In genomic region chrX:103254921-103255455, GRCh38 we compare ENCODE assay signal across 8 cellular contexts. TPM values are rescaled to one million over a fixed set of nuclear protein-coding genes. Genes with fewer than 3 reads are reported as not detected.
DNase-seq lines count a peak whose midpoint lies in the region; ATAC-seq and TF ChIP-seq lines count a peak whose summit lies in the region.

Gene TCEAL8 (minus strand): TSS chrX:103255155. CDS start chrX:103253979, 1,176 bp downstream.

- H3K4me3 ChIP-seq in right atrium auricular region: peak within 1 kb of the TSS; percentile 58 to 61
- H3K4me3 ChIP-seq in prostate gland: peak within 1 kb of the TSS; percentile 45 to 47
- peak within 1 kb of the TSS; percentile 68 for H3K4me3 ChIP-seq in urinary bladder (ENCODE audit: low read depth, low read length)

- no peaks in the 10 kb centered on the region for H3K9me3 ChIP-seq in right atrium auricular region
- H3K9me3 ChIP-seq in prostate gland: no peaks in the 10 kb centered on the region

- TF ChIP-seq CTCF in GM10266 (IDR thresholded peaks at IDR 0.05; ENCODE audit: control insufficient read depth, insufficient read depth, low read depth, missing control alignments) (no peak), right atrium auricular region (IDR thresholded peaks at IDR 0.05) (no peak), prostate gland (IDR thresholded peaks at IDR 0.05) (no peak)

- WGBS in prostate gland: under 1% methylated on average over 14 of the region's 22 CpGs
- WGBS in urinary bladder: under 1% methylated on average over 22 of the region's 22 CpGs

- intact Hi-C loops in T-helper 1 cell treated with Interleukin-12 subunit alpha and Interleukin-12 subunit beta and Interleukin-4 antibody, amounts not matched to agents 30 ng/mL and 1 ng/mL, for 36 hours (cut with micrococcal nuclease): loop anchor here (1.0 to 2.0 kb wide), 4 partner anchors 40 to 432 kb away; partner anchors contain the start of genes BEX4 and MORF4L2
- intact Hi-C loops in prostate gland (cut with DNase I): loop anchor here (5.0 kb wide), 1 partner anchor 38 kb away; the partner anchor contains the start of gene BEX4

- peak within 1 kb of the TSS; percentile 88 to 95 for H3K27ac ChIP-seq in right atrium auricular region
- peak within 1 kb of the TSS; percentile 83 to 88 for H3K27ac ChIP-seq in prostate gland
- H3K27ac ChIP-seq in urinary bladder (ENCODE audit: low read depth): peak within 1 kb of the TSS; percentile 85

- H3K27me3 ChIP-seq in right atrium auricular region (no peaks in the 10 kb centered on the region), prostate gland (replicated peaks; ENCODE audit: insufficient read depth) (no peaks in the 10 kb centered on the region)

- no peaks in the 10 kb centered on the region for H3K36me3 ChIP-seq in right atrium auricular region
- no peaks in the 10 kb centered on the region for H3K36me3 ChIP-seq in prostate gland
- H3K36me3 ChIP-seq in urinary bladder (ENCODE audit: insufficient read depth): no peaks in the 10 kb centered on the region

- TF ChIP-seq POLR2A in prostate gland (IDR thresholded peaks at IDR 0.05): peak; percentile 62

- peak; percentile 98 for ATAC-seq in HG02642 (IDR thresholded peaks at IDR 0.05; ENCODE audit: poor library complexity, unreplicated experiment)

- DNase-seq in GM10266 (ENCODE audit: extremely low spot score) (peak; percentile 60), NCI-H1105 treated with DMSO at 0.1 percent for 48 hours (lab: John Stamatoyannopoulos, UW) (peak; percentile 84), anterior cingulate cortex (lab: John Stamatoyannopoulos, UW) (peak in 56 of 58 donors; percentile 1 to 87 (median 70)), right atrium auricular region (ENCODE audit: low spot score) (peak; percentile 88), prostate gland (ENCODE audit: low spot score) (peak; percentile 81)

- peaks cover 0 to 10% of the 10 kb centered on the region in 2 donors for H3K4me1 ChIP-seq in right atrium auricular region
- no peaks in the 10 kb centered on the region for H3K4me1 ChIP-seq in prostate gland (replicated peaks)
- H3K4me1 ChIP-seq in urinary bladder (ENCODE audit: insufficient read depth): no peaks in the 10 kb centered on the region

RNA-seq across cellular contexts. Expression of gene TCEAL8, which starts in this region (rescaled TPM):
- total RNA-seq in T-helper 1 cell treated with Interleukin-12 subunit alpha and Interleukin-12 subunit beta and Interleukin-4 antibody, amounts not matched to agents 30 ng/mL and 1 ng/mL, for 36 hours: 27.8 and 30.0 TPM in 2 replicates
- total RNA-seq in right atrium auricular region (10 to 100 TPM; 47.8 to 66.6 TPM), prostate gland (10 to 100 TPM; 59.4 to 90.0 TPM), urinary bladder (202 TPM)
- 66.5 TPM for polyA plus RNA-seq in urinary bladder

Comparison
In these comparisons a context has a peak if more than half of its experiments do, and no peak if none do; other contexts are left out.
1. Peak in every context shown above with its lines: DNase-seq, ATAC-seq, H3K4me3 ChIP-seq and H3K27ac ChIP-seq.